ENCODE assay signal across 26 cellular contexts in genomic region chr10:132698211-132698751, GRCh38.
DNase-seq lines count a peak whose midpoint lies in the region; ATAC-seq, FAIRE-seq and TF ChIP-seq lines count a peak whose summit lies in the region.
"Had no signal": no experiment of that assay in that cellular context is flagged by ENCODE, and none has a peak within 500 bp of the region (broad histone marks: within the 10 kb centered on the region; RNA-seq: fewer than 3 reads in every experiment).

No MANE protein-coding gene starts in this region.

- no peak for FAIRE-seq in GM19239 (lab: Jason Lieb, UNC)
- FAIRE-seq: G401.6 had no signal

- TF ChIP-seq CTCF in mucosa of descending colon (IDR thresholded peaks at IDR 0.05) (no peak), upper lobe of right lung (IDR thresholded peaks at IDR 0.05) (no peak)

- H3K4me1 ChIP-seq in mucosa of descending colon (ENCODE audit: low read depth) (peaks cover 17% of the 10 kb centered on the region), upper lobe of right lung (no peaks in the 10 kb centered on the region)

- H3K9me3 ChIP-seq in mucosa of descending colon (peaks cover 3% of the 10 kb centered on the region), upper lobe of right lung (no peaks in the 10 kb centered on the region)
- H3K9me3 ChIP-seq: ovary had no signal

- H3K27me3 ChIP-seq in upper lobe of right lung = no peaks in the 10 kb centered on the region
- H3K27me3 ChIP-seq: ovary had no signal

- no peaks in the 10 kb centered on the region for H3K36me3 ChIP-seq in mucosa of descending colon (ENCODE audit: low read depth)
- H3K36me3 ChIP-seq in upper lobe of right lung = no peaks in the 10 kb centered on the region
- H3K36me3 ChIP-seq: ovary had no signal

- ATAC-seq in Right ventricle myocardium superior (ENCODE audit: poor library complexity) (no peak), Right ventricle myocardium inferior (no peak), mucosa of descending colon (no peak), upper lobe of right lung (no peak), GM21447 (IDR thresholded peaks at IDR 0.05; ENCODE audit: unreplicated experiment) (no peak)

- H3K27ac ChIP-seq in upper lobe of right lung = no peak overlapping the region
- H3K27ac ChIP-seq: ovary had no signal

- intact Hi-C loops in Right ventricle myocardium superior (cut with DNase I) = no loop called here
- intact Hi-C loops in Right ventricle myocardium inferior (cut with DNase I) = no loop called here
- intact Hi-C loops in mucosa of descending colon (cut with DNase I, micrococcal nuclease) = no loop called here
- intact Hi-C loops in upper lobe of right lung (cut with DNase I) = no loop called here

- H3K4me3 ChIP-seq in mucosa of descending colon (no peak overlapping the region), upper lobe of right lung (no peak overlapping the region)
- H3K4me3 ChIP-seq: ovary had no signal

- peak; percentile 42 for DNase-seq in Right ventricle myocardium superior
- DNase-seq in Right ventricle myocardium inferior (ENCODE audit: missing footprints) = no peak
- peak; percentile 36 for DNase-seq in ecto neural progenitor cell (ENCODE audit: low spot score)
- peak in 2 of 3 donors; percentile 13 to 23 for DNase-seq in mucosa of descending colon
- peak; percentile 48 for DNase-seq in upper lobe of right lung
- DNase-seq in GM19239 (ENCODE audit: insufficient read length, low spot score) = no peak
- no peak for DNase-seq in NCI-H1436 treated with DMSO at 0.1 percent for 48 hours (lab: John Stamatoyannopoulos, UW)
- DNase-seq: 8988T; activated CD4-positive, alpha-beta T cell treated with anti-CD3 and anti-CD28 coated beads for 48 hours; activated naive CD4-positive, alpha-beta T cell treated with anti-CD3 and anti-CD28 coated beads for 36 hours; activated T-cell treated with anti-CD3 and anti-CD28 coated beads, Interleukin-2, amount 50 U/mL, for 48 hours; amniotic stem cell; CD4-positive, alpha-beta memory T cell; DMS153; KG1; mesendoderm; MV-4-11; naive B cell; NCI-H2029; NCI-H2227 treated with DMSO at 0.1 percent for 48 hours; NCI-H774; RPMI8226; stimulated activated naive CD4-positive, alpha-beta T cell treated with Interleukin-2 at 50 U/mL for 16 hours had no signal

Comparison
In these comparisons a context has a peak if more than half of its experiments do, and no peak if none do; other contexts are left out.
1. DNase-seq: peak in Right ventricle myocardium superior (single experiment), ecto neural progenitor cell (single experiment), mucosa of descending colon (2 of 3) and upper lobe of right lung (single experiment); none in Right ventricle myocardium inferior (single experiment), GM19239 (single experiment) and NCI-H1436 treated with DMSO at 0.1 percent for 48 hours (single experiment).